1 cellular context compared by ENCODE assay signal in genomic region chr15:95086543-95087252, GRCh38.
TF ChIP-seq lines count a peak whose summit lies in the region.

No MANE protein-coding gene starts in this region.

TF ChIP-seq in GM23338, 12 proteins besides CTCF, POLR2A, EP300 and RAD21:
- TF ChIP-seq EZH2phosphoT487 (IDR thresholded peaks at IDR 0.05; ENCODE audit: unreplicated experiment), result no peak
- TF ChIP-seq CREB1 (CRISPR knock-in tag; IDR thresholded peaks at IDR 0.05; ENCODE audit: low read depth), result no peak
- no peak for TF ChIP-seq NANOG (IDR thresholded peaks at IDR 0.05; ENCODE audit: borderline replicate concordance)
- TF ChIP-seq, protein P1, sequence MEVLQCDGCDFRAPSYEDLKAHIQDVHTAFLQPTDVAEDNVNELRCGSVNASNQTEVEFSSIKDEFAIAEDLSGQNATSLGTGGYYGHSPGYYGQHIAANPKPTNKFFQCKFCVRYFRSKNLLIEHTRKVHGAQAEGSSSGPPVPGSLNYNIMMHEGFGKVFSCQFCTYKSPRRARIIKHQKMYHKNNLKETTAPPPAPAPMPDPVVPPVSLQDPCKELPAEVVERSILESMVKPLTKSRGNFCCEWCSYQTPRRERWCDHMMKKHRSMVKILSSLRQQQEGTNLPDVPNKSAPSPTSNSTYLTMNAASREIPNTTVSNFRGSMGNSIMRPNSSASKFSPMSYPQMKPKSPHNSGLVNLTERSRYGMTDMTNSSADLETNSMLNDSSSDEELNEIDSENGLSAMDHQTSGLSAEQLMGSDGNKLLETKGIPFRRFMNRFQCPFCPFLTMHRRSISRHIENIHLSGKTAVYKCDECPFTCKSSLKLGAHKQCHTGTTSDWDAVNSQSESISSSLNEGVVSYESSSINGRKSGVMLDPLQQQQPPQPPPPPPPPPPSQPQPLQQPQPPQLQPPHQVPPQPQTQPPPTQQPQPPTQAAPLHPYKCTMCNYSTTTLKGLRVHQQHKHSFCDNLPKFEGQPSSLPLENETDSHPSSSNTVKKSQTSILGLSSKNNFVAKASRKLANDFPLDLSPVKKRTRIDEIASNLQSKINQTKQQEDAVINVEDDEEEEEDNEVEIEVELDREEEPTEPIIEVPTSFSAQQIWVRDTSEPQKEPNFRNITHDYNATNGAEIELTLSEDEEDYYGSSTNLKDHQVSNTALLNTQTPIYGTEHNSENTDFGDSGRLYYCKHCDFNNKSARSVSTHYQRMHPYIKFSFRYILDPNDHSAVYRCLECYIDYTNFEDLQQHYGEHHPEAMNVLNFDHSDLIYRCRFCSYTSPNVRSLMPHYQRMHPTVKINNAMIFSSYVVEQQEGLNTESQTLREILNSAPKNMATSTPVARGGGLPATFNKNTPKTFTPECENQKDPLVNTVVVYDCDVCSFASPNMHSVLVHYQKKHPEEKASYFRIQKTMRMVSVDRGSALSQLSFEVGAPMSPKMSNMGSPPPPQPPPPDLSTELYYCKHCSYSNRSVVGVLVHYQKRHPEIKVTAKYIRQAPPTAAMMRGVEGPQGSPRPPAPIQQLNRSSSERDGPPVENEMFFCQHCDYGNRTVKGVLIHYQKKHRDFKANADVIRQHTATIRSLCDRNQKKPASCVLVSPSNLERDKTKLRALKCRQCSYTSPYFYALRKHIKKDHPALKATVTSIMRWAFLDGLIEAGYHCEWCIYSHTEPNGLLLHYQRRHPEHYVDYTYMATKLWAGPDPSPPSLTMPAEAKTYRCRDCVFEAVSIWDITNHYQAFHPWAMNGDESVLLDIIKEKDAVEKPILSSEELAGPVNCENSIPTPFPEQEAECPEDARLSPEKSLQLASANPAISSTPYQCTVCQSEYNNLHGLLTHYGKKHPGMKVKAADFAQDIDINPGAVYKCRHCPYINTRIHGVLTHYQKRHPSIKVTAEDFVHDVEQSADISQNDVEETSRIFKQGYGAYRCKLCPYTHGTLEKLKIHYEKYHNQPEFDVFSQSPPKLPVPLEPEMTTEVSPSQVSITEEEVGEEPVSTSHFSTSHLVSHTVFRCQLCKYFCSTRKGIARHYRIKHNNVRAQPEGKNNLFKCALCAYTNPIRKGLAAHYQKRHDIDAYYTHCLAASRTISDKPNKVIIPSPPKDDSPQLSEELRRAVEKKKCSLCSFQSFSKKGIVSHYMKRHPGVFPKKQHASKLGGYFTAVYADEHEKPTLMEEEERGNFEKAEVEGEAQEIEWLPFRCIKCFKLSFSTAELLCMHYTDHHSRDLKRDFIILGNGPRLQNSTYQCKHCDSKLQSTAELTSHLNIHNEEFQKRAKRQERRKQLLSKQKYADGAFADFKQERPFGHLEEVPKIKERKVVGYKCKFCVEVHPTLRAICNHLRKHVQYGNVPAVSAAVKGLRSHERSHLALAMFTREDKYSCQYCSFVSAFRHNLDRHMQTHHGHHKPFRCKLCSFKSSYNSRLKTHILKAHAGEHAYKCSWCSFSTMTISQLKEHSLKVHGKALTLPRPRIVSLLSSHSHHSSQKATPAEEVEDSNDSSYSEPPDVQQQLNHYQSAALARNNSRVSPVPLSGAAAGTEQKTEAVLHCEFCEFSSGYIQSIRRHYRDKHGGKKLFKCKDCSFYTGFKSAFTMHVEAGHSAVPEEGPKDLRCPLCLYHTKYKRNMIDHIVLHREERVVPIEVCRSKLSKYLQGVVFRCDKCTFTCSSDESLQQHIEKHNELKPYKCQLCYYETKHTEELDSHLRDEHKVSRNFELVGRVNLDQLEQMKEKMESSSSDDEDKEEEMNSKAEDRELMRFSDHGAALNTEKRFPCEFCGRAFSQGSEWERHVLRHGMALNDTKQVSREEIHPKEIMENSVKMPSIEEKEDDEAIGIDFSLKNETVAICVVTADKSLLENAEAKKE (CRISPR knock-in tag; IDR thresholded peaks at IDR 0.05), result no peak
- TF ChIP-seq EZH2 (IDR thresholded peaks at IDR 0.05; ENCODE audit: low read depth, unreplicated experiment), result no peak
- TF ChIP-seq, protein P2, sequence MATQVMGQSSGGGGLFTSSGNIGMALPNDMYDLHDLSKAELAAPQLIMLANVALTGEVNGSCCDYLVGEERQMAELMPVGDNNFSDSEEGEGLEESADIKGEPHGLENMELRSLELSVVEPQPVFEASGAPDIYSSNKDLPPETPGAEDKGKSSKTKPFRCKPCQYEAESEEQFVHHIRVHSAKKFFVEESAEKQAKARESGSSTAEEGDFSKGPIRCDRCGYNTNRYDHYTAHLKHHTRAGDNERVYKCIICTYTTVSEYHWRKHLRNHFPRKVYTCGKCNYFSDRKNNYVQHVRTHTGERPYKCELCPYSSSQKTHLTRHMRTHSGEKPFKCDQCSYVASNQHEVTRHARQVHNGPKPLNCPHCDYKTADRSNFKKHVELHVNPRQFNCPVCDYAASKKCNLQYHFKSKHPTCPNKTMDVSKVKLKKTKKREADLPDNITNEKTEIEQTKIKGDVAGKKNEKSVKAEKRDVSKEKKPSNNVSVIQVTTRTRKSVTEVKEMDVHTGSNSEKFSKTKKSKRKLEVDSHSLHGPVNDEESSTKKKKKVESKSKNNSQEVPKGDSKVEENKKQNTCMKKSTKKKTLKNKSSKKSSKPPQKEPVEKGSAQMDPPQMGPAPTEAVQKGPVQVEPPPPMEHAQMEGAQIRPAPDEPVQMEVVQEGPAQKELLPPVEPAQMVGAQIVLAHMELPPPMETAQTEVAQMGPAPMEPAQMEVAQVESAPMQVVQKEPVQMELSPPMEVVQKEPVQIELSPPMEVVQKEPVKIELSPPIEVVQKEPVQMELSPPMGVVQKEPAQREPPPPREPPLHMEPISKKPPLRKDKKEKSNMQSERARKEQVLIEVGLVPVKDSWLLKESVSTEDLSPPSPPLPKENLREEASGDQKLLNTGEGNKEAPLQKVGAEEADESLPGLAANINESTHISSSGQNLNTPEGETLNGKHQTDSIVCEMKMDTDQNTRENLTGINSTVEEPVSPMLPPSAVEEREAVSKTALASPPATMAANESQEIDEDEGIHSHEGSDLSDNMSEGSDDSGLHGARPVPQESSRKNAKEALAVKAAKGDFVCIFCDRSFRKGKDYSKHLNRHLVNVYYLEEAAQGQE (IDR thresholded peaks at IDR 0.05; ENCODE audit: unreplicated experiment), result no peak
TF ChIP-seq in GM23338: peak in this region for 0.
